ENCODE assay signal across 1 cellular context in genomic region chr1:225923692-225924555, GRCh38.
TF ChIP-seq lines count a peak whose summit lies in the region.

TSS of gene PYCR2 (minus strand) at chr1:225924250. CDS start at chr1:225924110, 140 bp downstream.

TF ChIP-seq in SK-N-SH, 30 proteins besides CTCF, POLR2A, EP300 and RAD21 (continued from another document):
- TF ChIP-seq GABPA (IDR thresholded peaks at IDR 0.05; ENCODE audit: low read depth) (peak; percentile 76), FOXJ3 (CRISPR knock-in tag; IDR thresholded peaks at IDR 0.05) (0 out of 2 replicates have a peak, but pooled peaks have one; percentile 10), GATA2 (CRISPR knock-in tag; IDR thresholded peaks at IDR 0.05) (no peak), NFIC (IDR thresholded peaks at IDR 0.05; ENCODE audit: borderline replicate concordance) (no peak; the same call in 1 of the 2 replicates), TCF12 (IDR thresholded peaks at IDR 0.05) (no peak), USF1 (IDR thresholded peaks at IDR 0.05; ENCODE audit: borderline replicate concordance, low read depth) (peak; percentile 88), ELF1 (IDR thresholded peaks at IDR 0.05) (peak; percentile 83), IRF3 (IDR thresholded peaks at IDR 0.05; ENCODE audit: low read depth, low read length) (no peak), PBX3 (IDR thresholded peaks at IDR 0.05) (no peak), USF2 (IDR thresholded peaks at IDR 0.05; ENCODE audit: borderline replicate concordance, low read depth, low read length) (peak; percentile 73), RFX5 (IDR thresholded peaks at IDR 0.05; ENCODE audit: low read length) (peak; percentile 57; the same call in 1 of the 2 replicates), FOXM1 (IDR thresholded peaks at IDR 0.05; ENCODE audit: low read depth) (no peak)
